27 cellular contexts compared by ENCODE assay signal in the genomic region with DNA sequence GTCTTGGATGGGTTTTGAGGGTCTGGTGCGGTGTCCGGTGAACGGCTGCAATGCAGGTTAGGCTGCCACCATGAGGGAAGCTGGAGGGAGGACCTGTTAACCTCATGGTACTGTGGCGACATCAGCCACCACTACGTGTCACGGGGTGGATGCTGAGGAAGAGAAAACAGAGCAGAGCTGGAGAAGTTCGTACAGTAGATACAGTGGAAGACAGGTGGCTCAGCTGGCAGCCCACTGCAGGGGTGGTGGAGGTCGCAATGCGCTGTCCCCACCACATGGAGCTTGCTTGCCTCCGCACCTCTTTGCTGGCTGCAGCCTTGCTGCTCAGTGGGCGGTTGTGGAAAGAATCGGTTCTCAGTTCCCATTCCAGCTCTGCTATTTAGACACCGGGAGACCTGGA. TPM values are rescaled to one million over a fixed set of nuclear protein-coding genes. Genes with fewer than 3 reads are reported as not detected.
DNase-seq lines count a peak whose midpoint lies in the region; ATAC-seq and TF ChIP-seq lines count a peak whose summit lies in the region.
"Had no signal": no experiment of that assay in that cellular context is flagged by ENCODE, and none has a peak within 500 bp of the region (broad histone marks: within the 10 kb centered on the region; RNA-seq: fewer than 3 reads in every experiment).

No MANE protein-coding gene starts in this region.

- CTCF ChIA-PET in activated CD4-positive, alpha-beta T cell treated with anti-CD3 and anti-CD28 coated beads for 36 hours (lab: Charles Lee): no interaction called here

- intact Hi-C loops in spleen (cut with DNase I; ENCODE audit: low total_unique reads): no loop called here
- intact Hi-C loops in activated CD4-positive, alpha-beta T cell treated with anti-CD3 and anti-CD28 coated beads for 36 hours (cut with DNase I, micrococcal nuclease): no loop called here

- POLR2A ChIA-PET in activated CD4-positive, alpha-beta T cell treated with anti-CD3 and anti-CD28 coated beads for 36 hours (lab: Charles Lee): no interaction called here

- H3K4me3 ChIP-seq in RWPE2 (ENCODE audit: severe bottlenecking): no peak overlapping the region
- H3K4me3 ChIP-seq in spleen: no peak overlapping the region
- H3K4me3 ChIP-seq: MG63, right lobe of liver, thyroid gland had no signal

- 69 to 80% (median 73%) methylated on average over 13 of the region's 13 CpGs for WGBS in spleen, 5 donors

- ATAC-seq in RWPE2 (ENCODE audit: low read depth): no peak
- ATAC-seq in left lobe of liver: no peak
- no peak for ATAC-seq in HG03521 (IDR thresholded peaks at IDR 0.05; ENCODE audit: unreplicated experiment)
- ATAC-seq in activated CD4-positive, alpha-beta T cell treated with anti-CD3 and anti-CD28 coated beads for 36 hours: no peak

- no peak overlapping the region for H3K27ac ChIP-seq in RWPE2 (ENCODE audit: poor library complexity, severe bottlenecking)
- H3K27ac ChIP-seq in spleen: no peak overlapping the region
- H3K27ac ChIP-seq: 22Rv1, right lobe of liver, thyroid gland had no signal

- no peaks in the 10 kb centered on the region for H3K36me3 ChIP-seq in RWPE2 (ENCODE audit: low read depth)
- no peaks in the 10 kb centered on the region for H3K36me3 ChIP-seq in spleen
- H3K36me3 ChIP-seq: MG63, right lobe of liver, thyroid gland had no signal

- DNase-seq in NOMO-1 treated with DMSO at 0.1 percent for 48 hours (lab: John Stamatoyannopoulos, UW; ENCODE audit: unreplicated experiment): peak; percentile 9
- no peak for DNase-seq in NOMO-1 treated with dmso at 0.1 percent for 144 hours (lab: John Stamatoyannopoulos, UW; ENCODE audit: unreplicated experiment)
- peak; percentile 57 for DNase-seq in RWPE2 (ENCODE audit: low spot score)
- peak; percentile 29 for DNase-seq in left lobe of liver (ENCODE audit: low spot score)
- peak; percentile 66 for DNase-seq in spleen
- DNase-seq in activated CD4-positive, alpha-beta T cell treated with anti-CD3 and anti-CD28 coated beads for 36 hours: no peak
- DNase-seq in iPS-NIHi11 (ENCODE audit: low spot score): no peak
- DNase-seq: activated CD4-positive, alpha-beta T cell treated with anti-CD3 and anti-CD28 coated beads, Interleukin-2, amount 50 U/mL, for 1 hour; central memory CD4-positive, alpha-beta T cell; DMS153; HFFc6; MG63; NCI-H1694; NCI-H2171; NCI-H524; nephron progenitor cell; RPMI8226; stimulated activated CD4-positive, alpha-beta T cell treated with anti-CD3 and anti-CD28 coated beads, Interleukin-15, amount 100 ng/mL, for 24 hours; stimulated activated naive CD8-positive, alpha-beta T cell treated with anti-CD3 and anti-CD28 coated beads, Interleukin-15, amount 100 ng/mL, for 72 hours; thyroid gland had no signal

- no peaks in the 10 kb centered on the region for H3K27me3 Mint-ChIP-seq in activated CD4-positive, alpha-beta T cell treated with anti-CD3 and anti-CD28 coated beads for 36 hours
- H3K27me3 Mint-ChIP-seq: stimulated activated naive CD8-positive, alpha-beta T cell treated with anti-CD3 and anti-CD28 coated beads, Interleukin-15, amount 100 ng/mL, for 72 hours had no signal

- H3K4me3 Mint-ChIP-seq in activated CD4-positive, alpha-beta T cell treated with anti-CD3 and anti-CD28 coated beads for 36 hours: no peak overlapping the region
- H3K4me3 Mint-ChIP-seq: activated naive CD8-positive, alpha-beta T cell; HFFc6; nephron progenitor cell; stimulated activated naive CD8-positive, alpha-beta T cell treated with anti-CD3 and anti-CD28 coated beads, Interleukin-15, amount 100 ng/mL, for 72 hours had no signal

- no peaks in the 10 kb centered on the region for H3K27me3 ChIP-seq in RWPE2 (ENCODE audit: insufficient read depth, poor library complexity, severe bottlenecking)
- no peaks in the 10 kb centered on the region for H3K27me3 ChIP-seq in spleen (replicated peaks in 1 of 7)
- H3K27me3 ChIP-seq: MG63, right lobe of liver, thyroid gland had no signal

- H3K9me3 ChIP-seq in RWPE2 (ENCODE audit: severe bottlenecking): no peaks in the 10 kb centered on the region
- no peaks in the 10 kb centered on the region for H3K9me3 ChIP-seq in spleen
- H3K9me3 ChIP-seq: MG63, right lobe of liver, thyroid gland had no signal

- no peaks in the 10 kb centered on the region for H3K4me1 Mint-ChIP-seq in activated CD4-positive, alpha-beta T cell treated with anti-CD3 and anti-CD28 coated beads for 36 hours
- H3K4me1 Mint-ChIP-seq: stimulated activated naive CD8-positive, alpha-beta T cell treated with anti-CD3 and anti-CD28 coated beads, Interleukin-15, amount 100 ng/mL, for 72 hours had no signal

- H3K9me3 Mint-ChIP-seq in activated CD4-positive, alpha-beta T cell treated with anti-CD3 and anti-CD28 coated beads for 36 hours (ENCODE audit: low read depth): no peaks in the 10 kb centered on the region
- H3K9me3 Mint-ChIP-seq: activated T-helper 2 cell treated with anti-CD3 and anti-CD28 coated beads, Interferon-gamma antibody, Interleukin-2, Interleukin-4, amounts not matched to agents 10 μg/mL and 5 μg/mL and 100 μg/mL, durations not matched to agents 14 hours and 24 hours and 36 hours; HFFc6; nephron progenitor cell; stimulated activated naive CD8-positive, alpha-beta T cell treated with anti-CD3 and anti-CD28 coated beads, Interleukin-15, amount 100 ng/mL, for 72 hours had no signal

- H3K4me1 ChIP-seq in RWPE2 (ENCODE audit: insufficient read depth, poor library complexity, severe bottlenecking): no peaks in the 10 kb centered on the region
- H3K4me1 ChIP-seq in spleen: peaks cover 0 to 11% (median 0%) of the 10 kb centered on the region in 6 donors
- H3K4me1 ChIP-seq: right lobe of liver had no signal

- no peak for TF ChIP-seq POLR2A in spleen (IDR thresholded peaks at IDR 0.05)

- no peak overlapping the region for H3K27ac Mint-ChIP-seq in activated CD4-positive, alpha-beta T cell treated with anti-CD3 and anti-CD28 coated beads for 36 hours
- H3K27ac Mint-ChIP-seq: activated naive CD8-positive, alpha-beta T cell; activated T-helper 2 cell treated with anti-CD3 and anti-CD28 coated beads, Interferon-gamma antibody, Interleukin-2, Interleukin-4, amounts not matched to agents 10 μg/mL and 5 μg/mL and 100 μg/mL, durations not matched to agents 14 hours and 24 hours and 36 hours; HFFc6; nephron progenitor cell; stimulated activated naive CD8-positive, alpha-beta T cell treated with anti-CD3 and anti-CD28 coated beads, Interleukin-15, amount 100 ng/mL, for 72 hours had no signal

- no peak for TF ChIP-seq CTCF in RWPE2 (IDR thresholded peaks at IDR 0.05; ENCODE audit: poor library complexity, severe bottlenecking)
- TF ChIP-seq CTCF in spleen (IDR thresholded peaks at IDR 0.05 in 8 of 11, conservative IDR thresholded peaks at IDR 0.05 in 3 of 11): no peak

- no peaks in the 10 kb centered on the region for H3K36me3 Mint-ChIP-seq in activated CD4-positive, alpha-beta T cell treated with anti-CD3 and anti-CD28 coated beads for 36 hours (ENCODE audit: low read depth)
- H3K36me3 Mint-ChIP-seq: activated naive CD8-positive, alpha-beta T cell had no signal

RNA-seq across cellular contexts. Expression of a gene that starts 2.8 kb away (rescaled TPM):
- total RNA-seq in left lobe of liver (not detected), spleen (1 to 10 TPM in 2 of 7 donors, under 1 TPM in 5; 0.29 to 1.2 (median 0.70) TPM)
- polyA plus RNA-seq in spleen: 1 to 10 TPM in 1 of 3 donors, under 1 TPM in 2; 0.23 to 2.4 (median 0.96) TPM
- total RNA-seq in activated CD4-positive, alpha-beta T cell treated with anti-CD3 and anti-CD28 coated beads for 36 hours: not detected
- total RNA-seq: activated T-helper 2 cell treated with anti-CD3 and anti-CD28 coated beads, Interferon-gamma antibody, Interleukin-2, Interleukin-4, amounts not matched to agents 10 μg/mL and 5 μg/mL and 100 μg/mL, durations not matched to agents 14 hours and 24 hours and 36 hours; aorta; HFFc6; right lobe of liver; T-helper 2 cell treated with Interferon-gamma antibody and Interleukin-4, amounts not matched to agents 100 ng/mL and 5 ng/mL, for 36 hours; thyroid gland had no signal

RNA-seq across cellular contexts. Expression of a gene that starts 7.8 kb away (rescaled TPM):
- total RNA-seq in left lobe of liver (not detected), spleen (1 to 10 TPM in 4 of 7 donors, under 1 TPM in 3; 0.37 to 4.0 (median 1.8) TPM)
- polyA plus RNA-seq in spleen: 1 to 10 TPM in 1 of 3 donors, under 1 TPM in 2; 0.48 to 1.4 (median 0.74) TPM
- total RNA-seq in activated CD4-positive, alpha-beta T cell treated with anti-CD3 and anti-CD28 coated beads for 36 hours: not detected
- total RNA-seq: activated T-helper 2 cell treated with anti-CD3 and anti-CD28 coated beads, Interferon-gamma antibody, Interleukin-2, Interleukin-4, amounts not matched to agents 10 μg/mL and 5 μg/mL and 100 μg/mL, durations not matched to agents 14 hours and 24 hours and 36 hours; HFFc6; T-helper 2 cell treated with Interferon-gamma antibody and Interleukin-4, amounts not matched to agents 100 ng/mL and 5 ng/mL, for 36 hours; thyroid gland had no signal
- polyA plus RNA-seq: aorta had no signal

RNA-seq across cellular contexts. Expression of a gene that starts 45.3 kb away (rescaled TPM):
- total RNA-seq in left lobe of liver (42.9 TPM), spleen (100 to 1,000 TPM; 139 to 288 (median 210) TPM)
- polyA plus RNA-seq in spleen: 100 to 1,000 TPM in 2 of 3 donors, 10 to 100 TPM in 1; 88.1 to 139 (median 113) TPM
- total RNA-seq in activated CD4-positive, alpha-beta T cell treated with anti-CD3 and anti-CD28 coated beads for 36 hours: 100 to 1,000 TPM; 159 to 190 TPM

Comparison
In these comparisons a context has a peak if more than half of its experiments do, and no peak if none do; other contexts are left out.
1. DNase-seq: peak in NOMO-1 treated with DMSO at 0.1 percent for 48 hours (single experiment), RWPE2 (single experiment), left lobe of liver (single experiment) and spleen (single experiment); none in NOMO-1 treated with dmso at 0.1 percent for 144 hours (single experiment), activated CD4-positive, alpha-beta T cell treated with anti-CD3 and anti-CD28 coated beads for 36 hours (single experiment) and iPS-NIHi11 (single experiment).